In genomic region chr19:40601061-40601973, GRCh38 we compare ENCODE assay signal across 1 cellular context.
TF ChIP-seq lines count a peak whose summit lies in the region.

TSS of gene LTBP4 (plus strand) at chr19:40601369. CDS start at chr19:40601388, 19 bp downstream.

TF ChIP-seq in K562, 482 proteins besides CTCF, POLR2A, EP300 and RAD21 (continued from another document and continues in another):
- TF ChIP-seq ARID4B (CRISPR knock-in tag; IDR thresholded peaks at IDR 0.05) (no peak), MLX (CRISPR knock-in tag; conservative IDR thresholded peaks at IDR 0.05) (no peak), CHD7 (IDR thresholded peaks at IDR 0.05; ENCODE audit: low read depth, low read length) (no peak), ZNF263 (CRISPR knock-in tag; IDR thresholded peaks at IDR 0.05; ENCODE audit: borderline replicate concordance) (peak; percentile 51; the same call in 1 of the 2 replicates), HSF4 (CRISPR knock-in tag; IDR thresholded peaks at IDR 0.05; ENCODE audit: borderline replicate concordance) (no peak), STAG1 (CRISPR knock-in tag; IDR thresholded peaks at IDR 0.05; ENCODE audit: borderline replicate concordance) (0 out of 2 replicates have a peak, but pooled peaks have one; percentile 14), MCM7 (IDR thresholded peaks at IDR 0.05) (no peak), FOS (IDR thresholded peaks at IDR 0.05; ENCODE audit: extremely low read depth, insufficient read length) (no peak), ELK1 (CRISPR knock-in tag; IDR thresholded peaks at IDR 0.05) (no peak), RNF2 (IDR thresholded peaks at IDR 0.05) (no peak), MIER1 (IDR thresholded peaks at IDR 0.05; ENCODE audit: low read depth) (no peak), SPI1 (IDR thresholded peaks at IDR 0.05; ENCODE audit: borderline replicate concordance, low read depth, low read length) (no peak), KLF10 (CRISPR knock-in tag; IDR thresholded peaks at IDR 0.05) (no peak), RREB1 (CRISPR knock-in tag; IDR thresholded peaks at IDR 0.05) (peak; percentile 26; the same call in 1 of the 2 replicates), ZBTB8A (IDR thresholded peaks at IDR 0.05; ENCODE audit: partially characterized antibody) (no peak), ZNF12 (CRISPR knock-in tag; IDR thresholded peaks at IDR 0.05) (no peak), E2F1 (CRISPR knock-in tag; IDR thresholded peaks at IDR 0.05) (0 out of 2 replicates have a peak, but pooled peaks have one; percentile 34), DNMT1 (IDR thresholded peaks at IDR 0.05) (no peak), JUNB (CRISPR knock-in tag; conservative IDR thresholded peaks at IDR 0.05) (no peak), GTF2F1 (IDR thresholded peaks at IDR 0.05; ENCODE audit: low read depth, low read length) (no peak), PYGO2 (tag; IDR thresholded peaks at IDR 0.05) (no peak), ZNF699 (CRISPR knock-in tag; IDR thresholded peaks at IDR 0.05; ENCODE audit: insufficient replicate concordance) (no peak), FOXK2 (conservative IDR thresholded peaks at IDR 0.05 in 1 of 2, IDR thresholded peaks at IDR 0.05 in 1 of 2; ENCODE audit: low read depth in 2 of 2) (no peak), POLR2G (IDR thresholded peaks at IDR 0.05; ENCODE audit: low read depth, low read length) (peak; percentile 84), RBM34 (IDR thresholded peaks at IDR 0.05; ENCODE audit: borderline replicate concordance, insufficient read depth, low read length) (no peak), MAZ (CRISPR knock-in tag; conservative IDR thresholded peaks at IDR 0.05 in 1 of 2, IDR thresholded peaks at IDR 0.05 in 1 of 2) (peak; percentile 71 to 87; a peak in 2 of 4 replicates), NUFIP1 (IDR thresholded peaks at IDR 0.05; ENCODE audit: partially characterized antibody) (no peak), ELF4 (CRISPR knock-in tag; IDR thresholded peaks at IDR 0.05) (no peak), ZBTB17 (CRISPR knock-in tag; IDR thresholded peaks at IDR 0.05) (0 out of 2 replicates have a peak, but pooled peaks have one; percentile 14), CBX5 (IDR thresholded peaks at IDR 0.05; ENCODE audit: borderline replicate concordance, low read depth) (no peak), MEF2A (IDR thresholded peaks at IDR 0.05; ENCODE audit: control insufficient read depth, low read depth, low read length) (no peak), YY1 (IDR thresholded peaks at IDR 0.05; ENCODE audit: borderline replicate concordance in 1 of 3, control insufficient read depth in 1 of 3, extremely low read depth in 1 of 3, insufficient read depth in 3 of 3, insufficient read length in 1 of 3, insufficient replicate concordance in 2 of 3, low read depth in 1 of 3, low read length in 2 of 3) (peak; percentile 27 to 86 (median 81)), ZNF583 (CRISPR knock-in tag; IDR thresholded peaks at IDR 0.05) (no peak), MTA1 (IDR thresholded peaks at IDR 0.05; ENCODE audit: borderline replicate concordance) (no peak)
